In the genomic region with DNA sequence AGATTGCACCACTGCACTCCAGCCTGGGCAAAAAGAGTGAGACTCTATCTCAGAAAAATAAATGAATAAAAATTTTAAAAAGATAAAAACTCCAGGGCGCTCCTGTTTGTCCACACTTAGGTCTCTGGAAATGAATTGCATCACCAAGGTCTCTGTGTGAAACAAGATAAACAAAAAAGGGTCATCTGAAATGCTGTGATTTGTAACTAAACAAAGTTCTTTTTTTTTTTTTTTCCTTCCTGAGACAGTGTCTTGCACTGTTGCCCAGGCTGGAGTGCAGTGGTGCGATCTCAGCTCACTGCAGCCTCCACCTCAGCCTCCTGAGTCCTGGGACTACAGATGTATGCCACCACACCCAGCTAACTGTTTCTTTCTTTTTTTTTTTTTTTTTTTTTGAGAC, we compare ENCODE assay signal across 2 cellular contexts.
A peak's percentile ranks its signal among the peaks of the same experiment; 100 is the strongest.
TF ChIP-seq lines count a peak whose summit lies in the region.

No MANE protein-coding gene starts in this region.

TF ChIP-seq in HEK293, 187 proteins besides CTCF, POLR2A, EP300 and RAD21:
- TF ChIP-seq, protein P1, sequence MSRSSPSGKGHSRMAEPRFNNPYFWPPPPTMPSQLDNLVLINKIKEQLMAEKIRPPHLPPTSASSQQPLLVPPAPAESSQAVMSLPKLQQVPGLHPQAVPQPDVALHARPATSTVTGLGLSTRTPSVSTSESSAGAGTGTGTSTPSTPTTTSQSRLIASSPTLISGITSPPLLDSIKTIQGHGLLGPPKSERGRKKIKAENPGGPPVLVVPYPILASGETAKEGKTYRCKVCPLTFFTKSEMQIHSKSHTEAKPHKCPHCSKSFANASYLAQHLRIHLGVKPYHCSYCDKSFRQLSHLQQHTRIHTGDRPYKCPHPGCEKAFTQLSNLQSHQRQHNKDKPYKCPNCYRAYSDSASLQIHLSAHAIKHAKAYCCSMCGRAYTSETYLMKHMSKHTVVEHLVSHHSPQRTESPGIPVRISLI (tag by site-specific recombination; IDR thresholded peaks at IDR 0.05) = 0 out of 2 replicates have a peak, but pooled peaks have one; percentile 27
- no peak for TF ChIP-seq SETDB1 (IDR thresholded peaks at IDR 0.05; ENCODE audit: insufficient read length, low read length)

TF ChIP-seq in H1, 55 proteins besides CTCF, POLR2A, EP300 and RAD21:
- TF ChIP-seq SUZ12 (IDR thresholded peaks at IDR 0.05; ENCODE audit: low read length) (no peak), JUND (IDR thresholded peaks at IDR 0.05; ENCODE audit: low read length) (no peak), SP1 (IDR thresholded peaks at IDR 0.05; ENCODE audit: low read depth, low read length) (no peak), TAF7 (optimal IDR thresholded peaks at IDR 0.05; ENCODE audit: borderline replicate concordance, low read depth, low read length) (no peak), CHD2 (IDR thresholded peaks at IDR 0.05; ENCODE audit: low read length) (no peak), CBX5 (IDR thresholded peaks at IDR 0.05; ENCODE audit: low read depth, low read length) (no peak), ZNF274 (IDR thresholded peaks at IDR 0.05; ENCODE audit: borderline replicate concordance, extremely low read depth, low read length) (no peak), EZH2 (IDR thresholded peaks at IDR 0.05; ENCODE audit: low read depth, low read length, severe bottlenecking) (no peak), MAFK (IDR thresholded peaks at IDR 0.05; ENCODE audit: low read depth, low read length) (no peak), YY1 (IDR thresholded peaks at IDR 0.05; ENCODE audit: low read depth, low read length) (no peak), JUN (IDR thresholded peaks at IDR 0.05; ENCODE audit: low read depth, low read length) (no peak), ASH2L (IDR thresholded peaks at IDR 0.05; ENCODE audit: low read length) (no peak), CHD1 (IDR thresholded peaks at IDR 0.05; ENCODE audit: low read depth, low read length) (no peak), SIX5 (IDR thresholded peaks at IDR 0.05; ENCODE audit: low read depth, low read length) (no peak)
- TF ChIP-seq, protein P2, sequence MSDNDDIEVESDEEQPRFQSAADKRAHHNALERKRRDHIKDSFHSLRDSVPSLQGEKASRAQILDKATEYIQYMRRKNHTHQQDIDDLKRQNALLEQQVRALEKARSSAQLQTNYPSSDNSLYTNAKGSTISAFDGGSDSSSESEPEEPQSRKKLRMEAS (IDR thresholded peaks at IDR 0.05) = no peak
- TF ChIP-seq, protein P3, sequence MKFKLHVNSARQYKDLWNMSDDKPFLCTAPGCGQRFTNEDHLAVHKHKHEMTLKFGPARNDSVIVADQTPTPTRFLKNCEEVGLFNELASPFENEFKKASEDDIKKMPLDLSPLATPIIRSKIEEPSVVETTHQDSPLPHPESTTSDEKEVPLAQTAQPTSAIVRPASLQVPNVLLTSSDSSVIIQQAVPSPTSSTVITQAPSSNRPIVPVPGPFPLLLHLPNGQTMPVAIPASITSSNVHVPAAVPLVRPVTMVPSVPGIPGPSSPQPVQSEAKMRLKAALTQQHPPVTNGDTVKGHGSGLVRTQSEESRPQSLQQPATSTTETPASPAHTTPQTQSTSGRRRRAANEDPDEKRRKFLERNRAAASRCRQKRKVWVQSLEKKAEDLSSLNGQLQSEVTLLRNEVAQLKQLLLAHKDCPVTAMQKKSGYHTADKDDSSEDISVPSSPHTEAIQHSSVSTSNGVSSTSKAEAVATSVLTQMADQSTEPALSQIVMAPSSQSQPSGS (IDR thresholded peaks at IDR 0.05; ENCODE audit: low read length) = no peak
- TF ChIP-seq, protein P4, sequence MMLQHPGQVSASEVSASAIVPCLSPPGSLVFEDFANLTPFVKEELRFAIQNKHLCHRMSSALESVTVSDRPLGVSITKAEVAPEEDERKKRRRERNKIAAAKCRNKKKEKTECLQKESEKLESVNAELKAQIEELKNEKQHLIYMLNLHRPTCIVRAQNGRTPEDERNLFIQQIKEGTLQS (IDR thresholded peaks at IDR 0.05; ENCODE audit: insufficient read depth, low read depth, low read length) = no peak
